19 cellular contexts compared by ENCODE assay signal in genomic region chr15:71456812-71457211, GRCh38.
A peak's percentile ranks its signal among the peaks of the same experiment; 100 is the strongest.
DNase-seq lines count a peak whose midpoint lies in the region; ATAC-seq, FAIRE-seq and TF ChIP-seq lines count a peak whose summit lies in the region.
"Had no signal": no experiment of that assay in that cellular context is flagged by ENCODE, and none has a peak within 500 bp of the region (broad histone marks: within the 10 kb centered on the region; RNA-seq: fewer than 3 reads in every experiment).

No MANE protein-coding gene starts in this region.

- intact Hi-C loops in endothelial cell of umbilical vein (cut with micrococcal nuclease) (no loop called here), mucosa of descending colon (cut with DNase I, micrococcal nuclease) (no loop called here)

- CTCF ChIA-PET in endothelial cell of umbilical vein (lab: Charles Lee) (interaction anchor here (0.7 to 1.3 kb wide), 5 partner anchors 8 to 699 kb away, joined by 3 to 4 read pairs (median 3); no protein-coding TSS in a partner anchor), SK-N-SH (lab: Yijun Ruan, JAX) (interaction anchor here (0.6 to 2.2 kb wide), 4 partner anchors 14 to 274 kb away, joined by 3 to 7 read pairs (median 4); no protein-coding TSS in a partner anchor)

- H3K4me2 ChIP-seq in endothelial cell of umbilical vein (ENCODE audit: insufficient read depth, low read length) (no peak overlapping the region), SK-N-SH (no peak overlapping the region)
- H3K4me2 ChIP-seq: BLaER1 had no signal

- H4K20me1 ChIP-seq in endothelial cell of umbilical vein (replicated peaks; ENCODE audit: control insufficient read depth, extremely low read depth, insufficient read depth, low read length) (no peaks in the 10 kb centered on the region), SK-N-SH (ENCODE audit: insufficient read depth) (no peaks in the 10 kb centered on the region)
- H4K20me1 ChIP-seq: BLaER1 had no signal

- H3K9me3 ChIP-seq in RWPE2 (ENCODE audit: severe bottlenecking), result no peaks in the 10 kb centered on the region
- H3K9me3 ChIP-seq in endothelial cell of umbilical vein (replicated peaks; ENCODE audit: control insufficient read depth, insufficient read depth, low read length), result no peaks in the 10 kb centered on the region
- no peaks in the 10 kb centered on the region for H3K9me3 ChIP-seq in mucosa of descending colon
- H3K9me3 ChIP-seq in SK-N-SH, result no peaks in the 10 kb centered on the region
- H3K9me3 ChIP-seq: BLaER1, Caco-2, HAP-1 had no signal

- H3K27ac ChIP-seq in RWPE2 (ENCODE audit: poor library complexity, severe bottlenecking) (peak overlapping the region; percentile 17), endothelial cell of umbilical vein (ENCODE audit: insufficient read depth, low read depth, low read length) (no peak overlapping the region), SK-N-SH (ENCODE audit: low read depth in 2 of 2, low read length in 1 of 2) (no peak overlapping the region)
- H3K27ac ChIP-seq: BLaER1, C4-2B had no signal

- TF ChIP-seq POLR2A in endothelial cell of umbilical vein (IDR thresholded peaks at IDR 0.05; ENCODE audit: low read depth, low read length) (no peak), GM18505 (IDR thresholded peaks at IDR 0.05; ENCODE audit: borderline replicate concordance, extremely low read depth, insufficient read depth, insufficient read length) (no peak)

- H3K4me1 ChIP-seq in RWPE2 (ENCODE audit: insufficient read depth, poor library complexity, severe bottlenecking) (peaks cover 21% of the 10 kb centered on the region), endothelial cell of umbilical vein (ENCODE audit: control insufficient read depth, extremely low read depth, insufficient read depth, low read length) (peaks cover 16% of the 10 kb centered on the region), mucosa of descending colon (ENCODE audit: low read depth) (peaks cover 3% of the 10 kb centered on the region), SK-N-SH (ENCODE audit: control insufficient read depth in 1 of 2, insufficient read depth in 2 of 2, low read depth in 1 of 2, low read length in 1 of 2) (peaks cover 0 to 5% of the 10 kb centered on the region in 2 experiments; a peak in 2 of 4 replicates)
- H3K4me1 ChIP-seq: BLaER1, Caco-2, HAP-1 had no signal

- WGBS in SK-N-SH (ENCODE audit: low lambda C conversion rate), result 100% methylated on average over 3 of the region's 3 CpGs

- DNase-seq in RWPE2 (ENCODE audit: low spot score) (no peak), endothelial cell of umbilical vein (ENCODE audit: low read depth, low spot score) (no peak), mucosa of descending colon (no peak), SK-N-SH (no peak), DMS153 (lab: John Stamatoyannopoulos, UW) (no peak)
- DNase-seq: Caco-2; CD4-positive, CD25-positive, alpha-beta regulatory T cell; CD8-positive, alpha-beta T cell; DMS79; EL; GDM1; GOT3; HFFc6 had no signal

- H3K4me3 ChIP-seq in RWPE2 (ENCODE audit: severe bottlenecking) (no peak overlapping the region), endothelial cell of umbilical vein (replicated peaks in 1 of 3; ENCODE audit: insufficient read depth in 1 of 3, low read depth in 1 of 3, low read length in 3 of 3) (no peak overlapping the region), mucosa of descending colon (no peak overlapping the region), SK-N-SH (ENCODE audit: low read depth in 2 of 2, low read length in 1 of 2) (no peak overlapping the region)
- H3K4me3 ChIP-seq: BLaER1, HAP-1 had no signal

- POLR2A ChIA-PET in endothelial cell of umbilical vein (lab: Charles Lee), result no interaction called here
- POLR2A ChIA-PET in SK-N-SH (lab: Yijun Ruan, JAX), result no interaction called here

- dilution Hi-C loops in endothelial cell of umbilical vein (cut with MboI; ENCODE audit: extremely low pct_ligation_motif_present, low sequenced_read_pairs), result no loop called here

- no peaks in the 10 kb centered on the region for H3K9me2 ChIP-seq in SK-N-SH

- no peak overlapping the region for H2AFZ ChIP-seq in endothelial cell of umbilical vein (ENCODE audit: low read depth, low read length)
- H2AFZ ChIP-seq in SK-N-SH (ENCODE audit: low read depth), result no peak overlapping the region

- no peaks in the 10 kb centered on the region for H3K9me1 ChIP-seq in endothelial cell of umbilical vein (replicated peaks; ENCODE audit: control insufficient read depth, extremely low read depth, insufficient read depth, low read length)

- no peak for ATAC-seq in RWPE2 (ENCODE audit: low read depth)
- ATAC-seq in mucosa of descending colon, result peak; percentile 58
- no peak for ATAC-seq in GM18505 (IDR thresholded peaks at IDR 0.05; ENCODE audit: unreplicated experiment)
- ATAC-seq: CD8-positive, alpha-beta T cell had no signal

- no TSS peak for BruUV-seq in endothelial cell of umbilical vein (replicated peaks; lab: Mats Ljungman, UMichigan)

- no peak for TF ChIP-seq RAD21 in SK-N-SH (IDR thresholded peaks at IDR 0.05; ENCODE audit: low read length)

- no peaks in the 10 kb centered on the region for H3K36me3 ChIP-seq in RWPE2 (ENCODE audit: low read depth)
- no peaks in the 10 kb centered on the region for H3K36me3 ChIP-seq in endothelial cell of umbilical vein (ENCODE audit: control insufficient read depth in 2 of 2, extremely low read depth in 1 of 2, insufficient read depth in 2 of 2, low read length in 2 of 2)
- H3K36me3 ChIP-seq in mucosa of descending colon (ENCODE audit: low read depth), result no peaks in the 10 kb centered on the region
- H3K36me3 ChIP-seq in SK-N-SH (replicated peaks in 1 of 2; ENCODE audit: control insufficient read depth in 1 of 2, insufficient read depth in 2 of 2, low read length in 1 of 2), result no peaks in the 10 kb centered on the region
- H3K36me3 ChIP-seq: BLaER1, HAP-1 had no signal

- no peaks in the 10 kb centered on the region for H3K79me2 ChIP-seq in endothelial cell of umbilical vein (ENCODE audit: control insufficient read depth, insufficient read depth, low read length)
- H3K79me2 ChIP-seq in SK-N-SH (ENCODE audit: insufficient read depth), result no peaks in the 10 kb centered on the region

- peaks cover 4% of the 10 kb centered on the region for H3F3A ChIP-seq in SK-N-SH (replicated peaks; ENCODE audit: insufficient read depth)

- TF ChIP-seq CTCF in RWPE2 (IDR thresholded peaks at IDR 0.05; ENCODE audit: poor library complexity, severe bottlenecking) (no peak), endothelial cell of umbilical vein (IDR thresholded peaks at IDR 0.05; ENCODE audit: extremely low read depth in 1 of 2, insufficient read depth in 1 of 2, low read depth in 1 of 2, low read length in 2 of 2) (no peak), mucosa of descending colon (IDR thresholded peaks at IDR 0.05) (no peak), SK-N-SH (IDR thresholded peaks at IDR 0.05) (no peak)

- H3K27me3 ChIP-seq in RWPE2 (ENCODE audit: insufficient read depth, poor library complexity, severe bottlenecking) (no peaks in the 10 kb centered on the region), endothelial cell of umbilical vein (ENCODE audit: control insufficient read depth in 2 of 2, insufficient read depth in 2 of 2, low read length in 2 of 2) (no peaks in the 10 kb centered on the region), SK-N-SH (ENCODE audit: insufficient read depth) (no peaks in the 10 kb centered on the region)
- H3K27me3 ChIP-seq: BLaER1 had no signal

- H3K9ac ChIP-seq in endothelial cell of umbilical vein (replicated peaks; ENCODE audit: extremely low read depth, insufficient read depth, low read length) (no peak overlapping the region), SK-N-SH (no peak overlapping the region)
- H3K9ac ChIP-seq: BLaER1 had no signal

- peak; percentile 70 for FAIRE-seq in endothelial cell of umbilical vein (lab: Jason Lieb, UNC)
- FAIRE-seq: GM12891, H54 had no signal

- no peak for TF ChIP-seq EP300 in SK-N-SH (IDR thresholded peaks at IDR 0.05; ENCODE audit: borderline replicate concordance in 1 of 2, low read depth in 1 of 2, low read length in 1 of 2)

TF ChIP-seq in endothelial cell of umbilical vein, 7 proteins besides CTCF, POLR2A, EP300 and RAD21:
- TF ChIP-seq JUN (IDR thresholded peaks at IDR 0.05; ENCODE audit: borderline replicate concordance, insufficient read depth, insufficient read length, low read depth) (no peak), GATA2 (IDR thresholded peaks at IDR 0.05; ENCODE audit: insufficient read depth, insufficient read length, low read depth, low read length) (no peak), EZH2 (IDR thresholded peaks at IDR 0.05; ENCODE audit: borderline replicate concordance, low read depth, low read length, severe bottlenecking) (no peak), FOS (IDR thresholded peaks at IDR 0.05; ENCODE audit: borderline replicate concordance, insufficient read depth, low read length) (no peak), MAX (IDR thresholded peaks at IDR 0.05; ENCODE audit: insufficient read depth, insufficient read length) (no peak), MYC (IDR thresholded peaks at IDR 0.05; ENCODE audit: low read depth, low read length) (no peak), POLR2AphosphoS5 (IDR thresholded peaks at IDR 0.05; ENCODE audit: insufficient read depth, low read depth, low read length) (no peak)

TF ChIP-seq in SK-N-SH, 30 proteins besides CTCF, POLR2A, EP300 and RAD21 (continues in another document):
- TF ChIP-seq USF2 (IDR thresholded peaks at IDR 0.05; ENCODE audit: borderline replicate concordance, low read depth, low read length) (no peak), TCF12 (IDR thresholded peaks at IDR 0.05) (no peak), USF1 (IDR thresholded peaks at IDR 0.05; ENCODE audit: borderline replicate concordance, low read depth) (no peak), PBX3 (IDR thresholded peaks at IDR 0.05) (no peak)
